ENCODE assay signal across 15 cellular contexts in the genomic region with DNA sequence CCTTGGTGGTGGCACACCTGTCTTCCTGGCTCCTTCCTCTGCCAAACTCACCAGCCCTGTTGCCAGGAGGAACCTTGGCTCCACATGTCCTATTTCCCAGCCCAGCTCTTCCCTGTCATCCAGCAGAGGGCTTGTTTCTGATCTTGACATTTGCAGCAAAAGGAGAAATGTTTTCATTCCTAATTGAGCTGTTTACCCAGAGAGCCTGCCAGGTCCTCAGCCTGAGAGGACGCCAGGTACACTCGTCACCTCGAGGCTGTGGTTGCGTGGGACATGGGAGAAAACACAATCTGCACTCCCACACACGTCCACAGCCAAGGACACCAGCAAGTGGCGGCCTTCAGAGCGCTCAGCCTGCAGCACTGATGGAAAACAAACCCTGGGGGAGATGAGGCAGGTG.
A peak's percentile ranks its signal among the peaks of the same experiment; 100 is the strongest.
DNase-seq lines count a peak whose midpoint lies in the region; ATAC-seq and TF ChIP-seq lines count a peak whose summit lies in the region.
"Had no signal": no experiment of that assay in that cellular context is flagged by ENCODE, and none has a peak within 500 bp of the region (broad histone marks: within the 10 kb centered on the region; RNA-seq: fewer than 3 reads in every experiment).

No MANE protein-coding gene starts in this region.

- intact Hi-C loops in prostate gland (cut with DNase I), result no loop called here

- TF ChIP-seq POLR2A in prostate gland (IDR thresholded peaks at IDR 0.05), result no peak
- no peak for TF ChIP-seq POLR2A in Peyer's patch (IDR thresholded peaks at IDR 0.05)

- TF ChIP-seq CTCF in endothelial cell (IDR thresholded peaks at IDR 0.05; ENCODE audit: unreplicated experiment) (no peak), prostate gland (IDR thresholded peaks at IDR 0.05) (peak in 1 of 4 experiments; percentile 11), Peyer's patch (IDR thresholded peaks at IDR 0.05) (no peak)

- H3K27me3 ChIP-seq in prostate gland (replicated peaks; ENCODE audit: insufficient read depth), result no peaks in the 10 kb centered on the region
- no peaks in the 10 kb centered on the region for H3K27me3 ChIP-seq in Peyer's patch
- H3K27me3 ChIP-seq: gastrocnemius medialis had no signal

- peaks cover 6% of the 10 kb centered on the region for H3K4me1 Mint-ChIP-seq in endothelial cell (ENCODE audit: unreplicated experiment)
- H3K4me1 Mint-ChIP-seq: natural killer cell had no signal

- H3K4me3 Mint-ChIP-seq in endothelial cell (ENCODE audit: unreplicated experiment), result peak overlapping the region; percentile 28
- H3K4me3 Mint-ChIP-seq: natural killer cell; T-helper 1 cell treated with Interleukin-12 subunit alpha and Interleukin-12 subunit beta and Interleukin-4 antibody, amounts not matched to agents 30 μg/mL and 1 μg/mL, for 36 hours had no signal

- H3K4me1 ChIP-seq in prostate gland (replicated peaks) (peaks cover 3% of the 10 kb centered on the region), Peyer's patch (peaks cover 0 to 33% (median 2%) of the 10 kb centered on the region in 4 donors)

- ATAC-seq in HG02981 (IDR thresholded peaks at IDR 0.05; ENCODE audit: unreplicated experiment) (no peak), GM21619 (IDR thresholded peaks at IDR 0.05; ENCODE audit: unreplicated experiment) (no peak)
- ATAC-seq: gastrocnemius medialis, natural killer cell had no signal

- no peaks in the 10 kb centered on the region for H3K36me3 ChIP-seq in prostate gland
- peaks cover 0 to 63% (median 0%) of the 10 kb centered on the region in 3 donors for H3K36me3 ChIP-seq in Peyer's patch

- H3K36me3 Mint-ChIP-seq in endothelial cell (ENCODE audit: low read depth, unreplicated experiment), result peaks cover 44% of the 10 kb centered on the region
- H3K36me3 Mint-ChIP-seq: natural killer cell had no signal

- DNase-seq in COR-L47 (lab: John Stamatoyannopoulos, UW) (peak; percentile 62), NCI-H2029 (lab: John Stamatoyannopoulos, UW) (peak; percentile 84), endothelial cell (ENCODE audit: low spot score) (no peak), prostate gland (ENCODE audit: low spot score) (peak; percentile 36), Peyer's patch (no peak)
- DNase-seq in activated naive CD4-positive, alpha-beta T cell (lab: John Stamatoyannopoulos, UW), result no peak
- DNase-seq: mammary epithelial cell, natural killer cell, retina, SIG-M5 had no signal

- H3K27ac Mint-ChIP-seq in endothelial cell (ENCODE audit: unreplicated experiment), result no peak overlapping the region
- H3K27ac Mint-ChIP-seq: natural killer cell; T-helper 1 cell treated with Interleukin-12 subunit alpha and Interleukin-12 subunit beta and Interleukin-4 antibody, amounts not matched to agents 30 μg/mL and 1 μg/mL, for 36 hours had no signal

- no peaks in the 10 kb centered on the region for H3K9me3 Mint-ChIP-seq in endothelial cell (ENCODE audit: unreplicated experiment)
- H3K9me3 Mint-ChIP-seq: natural killer cell; T-helper 1 cell treated with Interleukin-12 subunit alpha and Interleukin-12 subunit beta and Interleukin-4 antibody, amounts not matched to agents 30 μg/mL and 1 μg/mL, for 36 hours had no signal

- WGBS in prostate gland, result no CpG with 5 or more reads among the region's 7 CpGs

- H3K27ac ChIP-seq in prostate gland, result no peak overlapping the region
- H3K27ac ChIP-seq in Peyer's patch, result no peak overlapping the region
- H3K27ac ChIP-seq: coronary artery, gastrocnemius medialis had no signal

- H3K27me3 Mint-ChIP-seq in endothelial cell (ENCODE audit: unreplicated experiment), result peaks cover 7% of the 10 kb centered on the region

- no peaks in the 10 kb centered on the region for H3K9me3 ChIP-seq in prostate gland
- no peaks in the 10 kb centered on the region for H3K9me3 ChIP-seq in Peyer's patch
- H3K9me3 ChIP-seq: gastrocnemius medialis had no signal

- H3K4me3 ChIP-seq in prostate gland, result no peak overlapping the region
- H3K4me3 ChIP-seq in Peyer's patch, result no peak overlapping the region
- H3K4me3 ChIP-seq: coronary artery, gastrocnemius medialis had no signal

Comparison
In these comparisons a context has a peak if more than half of its experiments do, and no peak if none do; other contexts are left out.
1. DNase-seq: peak in COR-L47 (single experiment), NCI-H2029 (single experiment) and prostate gland (single experiment); none in endothelial cell (single experiment), Peyer's patch (0 of 3) and activated naive CD4-positive, alpha-beta T cell (0 of 4).